ENCODE assay signal across 9 cellular contexts in the genomic region with DNA sequence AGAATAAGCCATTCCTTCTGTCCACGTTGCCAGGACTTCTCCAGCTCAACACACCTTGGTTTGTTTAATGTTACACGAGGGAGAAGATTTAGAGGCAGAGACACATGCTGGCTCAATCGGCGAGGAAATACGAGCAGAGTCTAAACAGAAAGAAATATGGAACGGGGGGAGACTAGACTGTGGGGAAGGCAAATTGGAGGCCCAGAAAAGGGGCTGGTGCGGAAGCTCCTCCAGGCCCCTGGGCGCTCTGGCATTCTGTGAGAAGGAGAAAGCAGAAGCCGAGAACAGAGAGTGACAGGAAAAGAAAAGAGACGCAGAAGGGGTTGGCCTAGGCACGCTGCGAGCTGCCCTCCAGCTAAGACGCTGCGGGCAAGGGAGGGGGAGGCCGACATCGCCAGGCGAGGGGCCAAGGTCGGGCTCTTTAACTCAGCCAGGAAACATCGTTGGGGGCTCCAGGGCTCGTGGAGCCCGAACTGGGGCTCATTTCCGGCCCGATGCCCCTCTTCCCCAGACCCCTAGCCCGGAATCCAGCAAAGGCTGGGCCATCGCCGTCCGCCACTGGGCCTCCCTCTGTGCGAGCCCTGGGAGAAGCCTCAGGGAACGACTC. TPM values are rescaled to one million over a fixed set of nuclear protein-coding genes. Genes with fewer than 3 reads are reported as not detected.
DNase-seq lines count a peak whose midpoint lies in the region; ATAC-seq and TF ChIP-seq lines count a peak whose summit lies in the region.
"Had no signal": no experiment of that assay in that cellular context is flagged by ENCODE, and none has a peak within 500 bp of the region (broad histone marks: within the 10 kb centered on the region; RNA-seq: fewer than 3 reads in every experiment).

No MANE protein-coding gene starts in this region.

- H3K9me3 ChIP-seq in Caco-2 = no peaks in the 10 kb centered on the region

- H3K27me3 Mint-ChIP-seq in Caco-2 (ENCODE audit: insufficient read depth, unreplicated experiment) = peaks cover 22% of the 10 kb centered on the region
- peaks cover 59% of the 10 kb centered on the region for H3K27me3 Mint-ChIP-seq in activated naive CD4-positive, alpha-beta T cell treated with anti-CD3 and anti-CD28 coated beads, Interleukin-2, amount 50 U/mL, for 24 hours
- peaks cover 96% of the 10 kb centered on the region for H3K27me3 Mint-ChIP-seq in stimulated activated naive CD8-positive, alpha-beta T cell treated with anti-CD3 and anti-CD28 coated beads, Interleukin-15, amount 100 ng/mL, for 72 hours

- H3K9me3 Mint-ChIP-seq in Caco-2 (ENCODE audit: unreplicated experiment) = no peaks in the 10 kb centered on the region
- H3K9me3 Mint-ChIP-seq in activated naive CD4-positive, alpha-beta T cell treated with anti-CD3 and anti-CD28 coated beads, Interleukin-2, amount 50 U/mL, for 24 hours = no peaks in the 10 kb centered on the region
- no peaks in the 10 kb centered on the region for H3K9me3 Mint-ChIP-seq in stimulated activated naive CD8-positive, alpha-beta T cell treated with anti-CD3 and anti-CD28 coated beads, Interleukin-15, amount 100 ng/mL, for 72 hours

- peaks cover 7% of the 10 kb centered on the region for H3K4me1 Mint-ChIP-seq in Caco-2 (ENCODE audit: low read depth, unreplicated experiment)
- peaks cover 38% of the 10 kb centered on the region for H3K4me1 Mint-ChIP-seq in activated naive CD4-positive, alpha-beta T cell treated with anti-CD3 and anti-CD28 coated beads, Interleukin-2, amount 50 U/mL, for 24 hours
- H3K4me1 Mint-ChIP-seq in stimulated activated naive CD8-positive, alpha-beta T cell treated with anti-CD3 and anti-CD28 coated beads, Interleukin-15, amount 100 ng/mL, for 72 hours = peaks cover 56% of the 10 kb centered on the region

- CTCF ChIA-PET in Caco-2 (lab: Charles Lee) = interaction anchor here (1.1 kb wide), 1 partner anchor 41 kb away, joined by 5 read pairs; no protein-coding TSS in a partner anchor

- peak overlapping the region; percentile 70 for H3K4me3 Mint-ChIP-seq in Caco-2 (ENCODE audit: unreplicated experiment)
- H3K4me3 Mint-ChIP-seq in activated naive CD4-positive, alpha-beta T cell treated with anti-CD3 and anti-CD28 coated beads, Interleukin-2, amount 50 U/mL, for 24 hours = peak overlapping the region; percentile 88
- H3K4me3 Mint-ChIP-seq in stimulated activated naive CD8-positive, alpha-beta T cell treated with anti-CD3 and anti-CD28 coated beads, Interleukin-15, amount 100 ng/mL, for 72 hours = peak overlapping the region; percentile 84 to 90

- no peaks in the 10 kb centered on the region for H3K36me3 Mint-ChIP-seq in Caco-2 (ENCODE audit: insufficient read depth, unreplicated experiment)
- H3K36me3 Mint-ChIP-seq in activated naive CD4-positive, alpha-beta T cell treated with anti-CD3 and anti-CD28 coated beads, Interleukin-2, amount 50 U/mL, for 24 hours = peaks cover 4% of the 10 kb centered on the region

- no peak for TF ChIP-seq CTCF in Caco-2 (IDR thresholded peaks at IDR 0.05; ENCODE audit: insufficient read depth in 1 of 2, low read depth in 1 of 2, low read length in 1 of 2, severe bottlenecking in 1 of 2, unreplicated experiment in 1 of 2)

- intact Hi-C loops in Caco-2 (cut with micrococcal nuclease; ENCODE audit: unreplicated experiment) = no loop called here

- H3K27ac Mint-ChIP-seq in Caco-2 (ENCODE audit: unreplicated experiment) = no peak overlapping the region
- H3K27ac Mint-ChIP-seq in activated naive CD4-positive, alpha-beta T cell treated with anti-CD3 and anti-CD28 coated beads, Interleukin-2, amount 50 U/mL, for 24 hours = peak overlapping the region; percentile 48
- peak overlapping the region; percentile 21 to 77 for H3K27ac Mint-ChIP-seq in stimulated activated naive CD8-positive, alpha-beta T cell treated with anti-CD3 and anti-CD28 coated beads, Interleukin-15, amount 100 ng/mL, for 72 hours

- H3K36me3 ChIP-seq in Caco-2 (ENCODE audit: control insufficient read depth, insufficient read depth, low read length) = no peaks in the 10 kb centered on the region

- no peak for DNase-seq in Caco-2
- DNase-seq in islet precursor cell = peak; percentile 57
- peak in 1 of 2 donors; percentile 28 for DNase-seq in stimulated activated naive CD8-positive, alpha-beta T cell treated with anti-CD3 and anti-CD28 coated beads, Interleukin-15, amount 100 ng/mL, for 72 hours
- no peak for DNase-seq in GDM1 (lab: John Stamatoyannopoulos, UW)
- DNase-seq in DMS 273 (lab: John Stamatoyannopoulos, UW; ENCODE audit: unreplicated experiment) = no peak

- H3K4me1 ChIP-seq in Caco-2 = peaks cover 8% of the 10 kb centered on the region; the same call in 1 of the 2 replicates

- H3K4me3 ChIP-seq in Caco-2 (ENCODE audit: low read depth, low read length) = peak overlapping the region; percentile 43

- ATAC-seq in HG02759 (IDR thresholded peaks at IDR 0.05; ENCODE audit: unreplicated experiment) (peak; percentile 15), GM19395 (IDR thresholded peaks at IDR 0.05; ENCODE audit: unreplicated experiment) (no peak)
- peak; percentile 52 for ATAC-seq in stimulated activated naive CD8-positive, alpha-beta T cell treated with anti-CD3 and anti-CD28 coated beads, Interleukin-15, amount 100 ng/mL, for 72 hours

- POLR2A ChIA-PET in Caco-2 (lab: Charles Lee) = no interaction called here

- H3K27me3 ChIP-seq in Caco-2 (replicated peaks; ENCODE audit: control insufficient read depth, insufficient read depth, low read length) = peaks cover 2% of the 10 kb centered on the region

- no TSS peak for BruUV-seq in Caco-2 (replicated peaks; lab: Mats Ljungman, UMichigan)

RNA-seq across cellular contexts. Expression of a gene that starts 3.2 kb away (rescaled TPM):
- total RNA-seq in Caco-2 (2022) = 0.16 TPM in 1 of 2 replicates, not detected in the other
- total RNA-seq: LHCN-M2 had no signal
